ENCODE assay signal across 1 cellular context in the genomic region with DNA sequence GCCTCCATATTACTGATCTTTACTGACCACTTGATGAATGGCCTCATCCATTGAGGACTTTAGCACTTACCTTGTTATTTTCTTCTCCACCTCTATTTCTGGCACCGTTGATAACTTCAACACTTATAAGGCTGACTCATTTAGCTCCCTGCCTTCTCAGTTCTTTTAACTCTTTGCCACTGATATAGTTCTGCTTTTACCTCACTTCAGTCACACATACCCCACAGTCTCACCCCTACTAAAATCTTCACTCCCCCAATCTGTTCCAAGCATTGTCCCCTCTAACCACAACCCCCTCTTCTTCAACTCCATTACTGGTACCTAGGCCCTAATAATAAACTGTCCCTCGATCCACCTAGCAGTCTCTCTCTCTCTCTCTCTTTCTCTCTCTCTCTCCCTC.
A peak's percentile ranks its signal among the peaks of the same experiment; 100 is the strongest.
TF ChIP-seq lines count a peak whose summit lies in the region.

No MANE protein-coding gene starts in this region.

TF ChIP-seq in GM12878, 131 proteins besides CTCF, POLR2A, EP300 and RAD21 (continued from another document and continues in another):
- no peak for TF ChIP-seq CHD2 (IDR thresholded peaks at IDR 0.05; ENCODE audit: borderline replicate concordance, low read depth, low read length)
- TF ChIP-seq FOS (IDR thresholded peaks at IDR 0.05; ENCODE audit: borderline replicate concordance, extremely low read depth, insufficient read length): no peak
- no peak for TF ChIP-seq NR2C2 (IDR thresholded peaks at IDR 0.05; ENCODE audit: borderline replicate concordance, control insufficient read depth, insufficient read length, low read depth)
- TF ChIP-seq CEBPZ (IDR thresholded peaks at IDR 0.05; ENCODE audit: low read depth, low read length): no peak
- no peak for TF ChIP-seq MYB (IDR thresholded peaks at IDR 0.05; ENCODE audit: borderline replicate concordance, low read depth, low read length)
- TF ChIP-seq, protein P1, sequence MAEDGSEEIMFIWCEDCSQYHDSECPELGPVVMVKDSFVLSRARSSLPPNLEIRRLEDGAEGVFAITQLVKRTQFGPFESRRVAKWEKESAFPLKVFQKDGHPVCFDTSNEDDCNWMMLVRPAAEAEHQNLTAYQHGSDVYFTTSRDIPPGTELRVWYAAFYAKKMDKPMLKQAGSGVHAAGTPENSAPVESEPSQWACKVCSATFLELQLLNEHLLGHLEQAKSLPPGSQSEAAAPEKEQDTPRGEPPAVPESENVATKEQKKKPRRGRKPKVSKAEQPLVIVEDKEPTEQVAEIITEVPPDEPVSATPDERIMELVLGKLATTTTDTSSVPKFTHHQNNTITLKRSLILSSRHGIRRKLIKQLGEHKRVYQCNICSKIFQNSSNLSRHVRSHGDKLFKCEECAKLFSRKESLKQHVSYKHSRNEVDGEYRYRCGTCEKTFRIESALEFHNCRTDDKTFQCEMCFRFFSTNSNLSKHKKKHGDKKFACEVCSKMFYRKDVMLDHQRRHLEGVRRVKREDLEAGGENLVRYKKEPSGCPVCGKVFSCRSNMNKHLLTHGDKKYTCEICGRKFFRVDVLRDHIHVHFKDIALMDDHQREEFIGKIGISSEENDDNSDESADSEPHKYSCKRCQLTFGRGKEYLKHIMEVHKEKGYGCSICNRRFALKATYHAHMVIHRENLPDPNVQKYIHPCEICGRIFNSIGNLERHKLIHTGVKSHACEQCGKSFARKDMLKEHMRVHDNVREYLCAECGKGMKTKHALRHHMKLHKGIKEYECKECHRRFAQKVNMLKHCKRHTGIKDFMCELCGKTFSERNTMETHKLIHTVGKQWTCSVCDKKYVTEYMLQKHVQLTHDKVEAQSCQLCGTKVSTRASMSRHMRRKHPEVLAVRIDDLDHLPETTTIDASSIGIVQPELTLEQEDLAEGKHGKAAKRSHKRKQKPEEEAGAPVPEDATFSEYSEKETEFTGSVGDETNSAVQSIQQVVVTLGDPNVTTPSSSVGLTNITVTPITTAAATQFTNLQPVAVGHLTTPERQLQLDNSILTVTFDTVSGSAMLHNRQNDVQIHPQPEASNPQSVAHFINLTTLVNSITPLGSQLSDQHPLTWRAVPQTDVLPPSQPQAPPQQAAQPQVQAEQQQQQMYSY (CRISPR knock-in tag; IDR thresholded peaks at IDR 0.05): no peak
- TF ChIP-seq LARP7 (IDR thresholded peaks at IDR 0.05): no peak
- no peak for TF ChIP-seq SMAD5 (IDR thresholded peaks at IDR 0.05; ENCODE audit: low read depth)
- TF ChIP-seq MTA2 (IDR thresholded peaks at IDR 0.05; ENCODE audit: low read depth): peak; percentile 97
- TF ChIP-seq ZNF622 (IDR thresholded peaks at IDR 0.05): no peak
- TF ChIP-seq HDGF (IDR thresholded peaks at IDR 0.05): 0 out of 2 replicates have a peak, but pooled peaks have one; percentile 61
- TF ChIP-seq IRF4 (IDR thresholded peaks at IDR 0.05; ENCODE audit: low read depth, low read length): 0 out of 2 replicates have a peak, but pooled peaks have one; percentile 43
- TF ChIP-seq POLR2AphosphoS2 (IDR thresholded peaks at IDR 0.05; ENCODE audit: low read depth, low read length): no peak
- no peak for TF ChIP-seq TAF1 (IDR thresholded peaks at IDR 0.05; ENCODE audit: borderline replicate concordance, low read depth, low read length)
- TF ChIP-seq PML (IDR thresholded peaks at IDR 0.05; ENCODE audit: low read length): no peak
- TF ChIP-seq YY1 (IDR thresholded peaks at IDR 0.05; ENCODE audit: low read depth, low read length): no peak
- TF ChIP-seq MEF2A (IDR thresholded peaks at IDR 0.05; ENCODE audit: insufficient read depth, low read depth, low read length): peak; percentile 66; the same call in 1 of the 2 replicates
- no peak for TF ChIP-seq ZBTB33 (IDR thresholded peaks at IDR 0.05)
- peak; percentile 48 for TF ChIP-seq RUNX3 (IDR thresholded peaks at IDR 0.05; ENCODE audit: low read length)
- TF ChIP-seq, protein P2, sequence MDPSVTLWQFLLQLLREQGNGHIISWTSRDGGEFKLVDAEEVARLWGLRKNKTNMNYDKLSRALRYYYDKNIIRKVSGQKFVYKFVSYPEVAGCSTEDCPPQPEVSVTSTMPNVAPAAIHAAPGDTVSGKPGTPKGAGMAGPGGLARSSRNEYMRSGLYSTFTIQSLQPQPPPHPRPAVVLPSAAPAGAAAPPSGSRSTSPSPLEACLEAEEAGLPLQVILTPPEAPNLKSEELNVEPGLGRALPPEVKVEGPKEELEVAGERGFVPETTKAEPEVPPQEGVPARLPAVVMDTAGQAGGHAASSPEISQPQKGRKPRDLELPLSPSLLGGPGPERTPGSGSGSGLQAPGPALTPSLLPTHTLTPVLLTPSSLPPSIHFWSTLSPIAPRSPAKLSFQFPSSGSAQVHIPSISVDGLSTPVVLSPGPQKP (IDR thresholded peaks at IDR 0.05; ENCODE audit: low read depth, low read length): no peak
- no peak for TF ChIP-seq TCF3 (IDR thresholded peaks at IDR 0.05; ENCODE audit: borderline replicate concordance, insufficient read depth, low read depth, low read length)
- TF ChIP-seq WRNIP1 (IDR thresholded peaks at IDR 0.05; ENCODE audit: borderline replicate concordance, low read depth, low read length): no peak
- no peak for TF ChIP-seq KDM1A (IDR thresholded peaks at IDR 0.05; ENCODE audit: borderline replicate concordance)
- no peak for TF ChIP-seq BCL3 (IDR thresholded peaks at IDR 0.05; ENCODE audit: borderline replicate concordance, insufficient read depth, low read depth, low read length, poor library complexity, severe bottlenecking)
- TF ChIP-seq PAX8 (IDR thresholded peaks at IDR 0.05): no peak
- TF ChIP-seq, protein P3, sequence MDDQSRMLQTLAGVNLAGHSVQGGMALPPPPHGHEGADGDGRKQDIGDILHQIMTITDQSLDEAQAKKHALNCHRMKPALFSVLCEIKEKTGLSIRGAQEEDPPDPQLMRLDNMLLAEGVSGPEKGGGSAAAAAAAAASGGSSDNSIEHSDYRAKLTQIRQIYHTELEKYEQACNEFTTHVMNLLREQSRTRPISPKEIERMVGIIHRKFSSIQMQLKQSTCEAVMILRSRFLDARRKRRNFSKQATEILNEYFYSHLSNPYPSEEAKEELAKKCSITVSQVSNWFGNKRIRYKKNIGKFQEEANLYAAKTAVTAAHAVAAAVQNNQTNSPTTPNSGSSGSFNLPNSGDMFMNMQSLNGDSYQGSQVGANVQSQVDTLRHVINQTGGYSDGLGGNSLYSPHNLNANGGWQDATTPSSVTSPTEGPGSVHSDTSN (IDR thresholded peaks at IDR 0.05; ENCODE audit: insufficient replicate concordance, low read depth, low read length): no peak
- no peak for TF ChIP-seq ZBTB40 (IDR thresholded peaks at IDR 0.05; ENCODE audit: borderline replicate concordance)
- no peak for TF ChIP-seq ZBED1 (IDR thresholded peaks at IDR 0.05; ENCODE audit: borderline replicate concordance)
- no peak for TF ChIP-seq SUPT20H (IDR thresholded peaks at IDR 0.05; ENCODE audit: borderline replicate concordance, control insufficient read depth, low read depth, low read length)
- no peak for TF ChIP-seq EZH2 (IDR thresholded peaks at IDR 0.05; ENCODE audit: borderline replicate concordance, control insufficient read depth, low read depth, low read length)
- TF ChIP-seq BMI1 (IDR thresholded peaks at IDR 0.05; ENCODE audit: borderline replicate concordance): peak; percentile 69; the same call in 1 of the 2 replicates
- TF ChIP-seq SREBF1 (IDR thresholded peaks at IDR 0.05; ENCODE audit: low read length): no peak
- TF ChIP-seq GABPA (IDR thresholded peaks at IDR 0.05; ENCODE audit: low read depth): no peak
- no peak for TF ChIP-seq NFXL1 (IDR thresholded peaks at IDR 0.05; ENCODE audit: borderline replicate concordance)
- no peak for TF ChIP-seq ETV6 (conservative IDR thresholded peaks at IDR 0.05 in 1 of 2, IDR thresholded peaks at IDR 0.05 in 1 of 2; ENCODE audit: borderline replicate concordance in 1 of 2, low read depth in 1 of 2)
- peak; percentile 80; the same call in 1 of the 2 replicates for TF ChIP-seq RELB (IDR thresholded peaks at IDR 0.05; ENCODE audit: low read depth)
